In the genomic region with DNA sequence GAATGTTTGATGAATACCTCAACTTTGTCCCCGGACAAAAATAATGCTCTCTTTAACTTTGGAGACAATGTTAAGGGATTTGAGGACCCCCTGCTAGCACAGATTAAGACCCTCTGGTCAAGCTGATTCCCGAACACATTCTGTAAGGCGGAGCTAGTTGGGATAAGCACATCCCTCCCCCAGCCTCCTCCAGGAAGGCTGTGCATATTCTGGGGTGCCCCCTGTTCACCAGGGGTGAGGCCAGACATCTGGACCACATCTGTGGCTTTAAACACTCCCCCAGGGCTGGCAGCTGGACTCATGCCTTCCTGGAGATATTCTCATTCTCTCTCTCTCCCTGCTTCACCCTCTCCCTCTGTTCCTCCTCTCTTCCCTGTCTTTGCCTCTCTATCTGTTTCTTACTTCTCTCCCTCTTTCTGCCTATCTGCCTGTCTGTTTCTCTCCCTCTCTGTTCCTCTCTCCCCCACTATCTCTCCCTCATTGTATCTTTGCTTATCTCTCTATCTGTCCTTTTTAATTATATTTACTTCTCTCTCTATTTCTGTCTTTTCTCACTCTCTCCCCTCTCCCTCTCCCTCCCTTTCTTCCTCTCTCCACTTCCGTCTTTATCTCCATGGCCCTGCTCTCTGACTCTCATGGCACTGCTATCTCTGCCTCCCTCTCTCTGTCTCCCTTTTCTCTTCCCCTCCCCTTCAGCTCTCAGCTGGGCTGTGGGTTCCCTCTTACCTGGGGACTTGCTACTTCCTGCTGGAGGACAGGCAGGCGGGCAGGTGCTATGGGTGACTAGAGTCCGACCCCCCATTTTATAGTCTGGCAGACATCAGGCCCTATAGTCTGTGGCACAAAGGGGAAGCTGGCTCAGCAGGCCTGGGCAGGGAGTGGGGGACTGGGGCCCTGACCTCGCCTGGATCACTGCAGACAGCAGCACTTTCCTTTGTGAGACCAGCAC, we compare ENCODE assay signal across 1 cellular context.
TF ChIP-seq lines count a peak whose summit lies in the region.

CRYBB1 (minus strand) TSS at position 777 of the 949 bp plus-strand sequence. CDS start 1,708 bp downstream, outside the sequence.

TF ChIP-seq in K562, 482 proteins besides CTCF, POLR2A, EP300 and RAD21 (continued from another document):
- TF ChIP-seq ZNF586 (CRISPR knock-in tag; conservative IDR thresholded peaks at IDR 0.05): no peak
- TF ChIP-seq ZNF165 (CRISPR knock-in tag; IDR thresholded peaks at IDR 0.05; ENCODE audit: borderline replicate concordance): no peak
- peak; percentile 29; the same call in 1 of the 2 replicates for TF ChIP-seq EP400 (IDR thresholded peaks at IDR 0.05)
- TF ChIP-seq THRAP3 (IDR thresholded peaks at IDR 0.05; ENCODE audit: borderline replicate concordance): peak; percentile 72; the same call in 1 of the 2 replicates
- TF ChIP-seq GABPA (tag; conservative IDR thresholded peaks at IDR 0.05; ENCODE audit: low read depth): peak; percentile 16; the same call in 1 of the 2 replicates
- TF ChIP-seq, protein P1, sequence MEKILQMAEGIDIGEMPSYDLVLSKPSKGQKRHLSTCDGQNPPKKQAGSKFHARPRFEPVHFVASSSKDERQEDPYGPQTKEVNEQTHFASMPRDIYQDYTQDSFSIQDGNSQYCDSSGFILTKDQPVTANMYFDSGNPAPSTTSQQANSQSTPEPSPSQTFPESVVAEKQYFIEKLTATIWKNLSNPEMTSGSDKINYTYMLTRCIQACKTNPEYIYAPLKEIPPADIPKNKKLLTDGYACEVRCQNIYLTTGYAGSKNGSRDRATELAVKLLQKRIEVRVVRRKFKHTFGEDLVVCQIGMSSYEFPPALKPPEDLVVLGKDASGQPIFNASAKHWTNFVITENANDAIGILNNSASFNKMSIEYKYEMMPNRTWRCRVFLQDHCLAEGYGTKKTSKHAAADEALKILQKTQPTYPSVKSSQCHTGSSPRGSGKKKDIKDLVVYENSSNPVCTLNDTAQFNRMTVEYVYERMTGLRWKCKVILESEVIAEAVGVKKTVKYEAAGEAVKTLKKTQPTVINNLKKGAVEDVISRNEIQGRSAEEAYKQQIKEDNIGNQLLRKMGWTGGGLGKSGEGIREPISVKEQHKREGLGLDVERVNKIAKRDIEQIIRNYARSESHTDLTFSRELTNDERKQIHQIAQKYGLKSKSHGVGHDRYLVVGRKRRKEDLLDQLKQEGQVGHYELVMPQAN (IDR thresholded peaks at IDR 0.05; ENCODE audit: borderline replicate concordance): peak; percentile 60; the same call in 1 of the 2 replicates
- no peak; the same call in 1 of the 2 replicates for TF ChIP-seq TRIM25 (IDR thresholded peaks at IDR 0.05; ENCODE audit: borderline replicate concordance)
- TF ChIP-seq NFIC (IDR thresholded peaks at IDR 0.05): peak; percentile 40
- peak; percentile 90 for TF ChIP-seq DPF2 (IDR thresholded peaks at IDR 0.05)
- 0 out of 2 replicates have a peak, but pooled peaks have one; percentile 15 for TF ChIP-seq SMARCA5 (IDR thresholded peaks at IDR 0.05)
- TF ChIP-seq ELF2 (CRISPR knock-in tag; IDR thresholded peaks at IDR 0.05): 0 out of 2 replicates have a peak, but pooled peaks have one; percentile 56
- TF ChIP-seq, protein P2, sequence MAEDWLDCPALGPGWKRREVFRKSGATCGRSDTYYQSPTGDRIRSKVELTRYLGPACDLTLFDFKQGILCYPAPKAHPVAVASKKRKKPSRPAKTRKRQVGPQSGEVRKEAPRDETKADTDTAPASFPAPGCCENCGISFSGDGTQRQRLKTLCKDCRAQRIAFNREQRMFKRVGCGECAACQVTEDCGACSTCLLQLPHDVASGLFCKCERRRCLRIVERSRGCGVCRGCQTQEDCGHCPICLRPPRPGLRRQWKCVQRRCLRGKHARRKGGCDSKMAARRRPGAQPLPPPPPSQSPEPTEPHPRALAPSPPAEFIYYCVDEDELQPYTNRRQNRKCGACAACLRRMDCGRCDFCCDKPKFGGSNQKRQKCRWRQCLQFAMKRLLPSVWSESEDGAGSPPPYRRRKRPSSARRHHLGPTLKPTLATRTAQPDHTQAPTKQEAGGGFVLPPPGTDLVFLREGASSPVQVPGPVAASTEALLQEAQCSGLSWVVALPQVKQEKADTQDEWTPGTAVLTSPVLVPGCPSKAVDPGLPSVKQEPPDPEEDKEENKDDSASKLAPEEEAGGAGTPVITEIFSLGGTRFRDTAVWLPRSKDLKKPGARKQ (CRISPR knock-in tag; IDR thresholded peaks at IDR 0.05): no peak
- no peak for TF ChIP-seq YBX1 (IDR thresholded peaks at IDR 0.05)
- no peak for TF ChIP-seq SIN3B (IDR thresholded peaks at IDR 0.05; ENCODE audit: low read depth)
- no peak for TF ChIP-seq ZNF133 (CRISPR knock-in tag; IDR thresholded peaks at IDR 0.05)
- TF ChIP-seq MTA1 (IDR thresholded peaks at IDR 0.05; ENCODE audit: borderline replicate concordance): peak; percentile 45; the same call in 1 of the 2 replicates
- peak; percentile 35 for TF ChIP-seq PHF20 (IDR thresholded peaks at IDR 0.05; ENCODE audit: partially characterized antibody)
